ENCODE assay signal across 24 cellular contexts in genomic region chr18:63379639-63379962, GRCh38. TPM values are rescaled to one million over a fixed set of nuclear protein-coding genes. Genes with fewer than 3 reads are reported as not detected.
DNase-seq lines count a peak whose midpoint lies in the region; ATAC-seq and TF ChIP-seq lines count a peak whose summit lies in the region.
"Had no signal": no experiment of that assay in that cellular context is flagged by ENCODE, and none has a peak within 500 bp of the region (broad histone marks: within the 10 kb centered on the region; RNA-seq: fewer than 3 reads in every experiment).

No MANE protein-coding gene starts in this region.

- peaks cover 22% of the 10 kb centered on the region for H3K4me1 Mint-ChIP-seq in activated CD4-positive, alpha-beta T cell treated with anti-CD3 and anti-CD28 coated beads for 36 hours
- H3K4me1 Mint-ChIP-seq in activated naive CD8-positive, alpha-beta T cell treated with anti-CD3 and anti-CD28 coated beads for 36 hours, result peaks cover 14% of the 10 kb centered on the region
- H3K4me1 Mint-ChIP-seq: brain, H9 had no signal

- peaks cover 7% of the 10 kb centered on the region for H3K9me3 Mint-ChIP-seq in activated CD4-positive, alpha-beta T cell treated with anti-CD3 and anti-CD28 coated beads for 36 hours (ENCODE audit: low read depth)
- peaks cover 2% of the 10 kb centered on the region for H3K9me3 Mint-ChIP-seq in activated naive CD8-positive, alpha-beta T cell treated with anti-CD3 and anti-CD28 coated beads for 36 hours
- H3K9me3 Mint-ChIP-seq: T-helper 2 cell treated with Interferon-gamma antibody and Interleukin-4, amounts not matched to agents 5 μg/mL and 100 μg/mL, for 36 hours had no signal

- DNase-seq in activated CD4-positive, alpha-beta T cell treated with anti-CD3 and anti-CD28 coated beads for 36 hours, result no peak
- DNase-seq in activated CD4-positive, alpha-beta T cell treated with anti-CD3 and anti-CD28 coated beads for 48 hours, result no peak
- no peak for DNase-seq in activated naive CD8-positive, alpha-beta T cell treated with anti-CD3 and anti-CD28 coated beads for 36 hours
- DNase-seq in fibroblast of pulmonary artery (ENCODE audit: low read depth), result peak; percentile 13
- no peak for DNase-seq in SJCRH30
- DNase-seq in CD1c-positive myeloid dendritic cell (ENCODE audit: extremely low spot score), result no peak
- no peak for DNase-seq in NCI-H774 (lab: John Stamatoyannopoulos, UW)
- DNase-seq: activated effector memory CD4-positive, alpha-beta T cell treated with Interleukin-2 at 50 U/mL for 16 hours; GDM1; H9; natural killer cell; NCI-H1417 treated with DMSO at 0.1 percent for 48 hours; NCI-H526 treated with DMSO at 0.1 percent for 48 hours; psoas muscle; stimulated activated CD4-positive, alpha-beta T cell treated with anti-CD3 and anti-CD28 coated beads, Interleukin-4, amount 100 ng/mL, for 1 hour had no signal

- no peaks in the 10 kb centered on the region for H3K27me3 Mint-ChIP-seq in activated CD4-positive, alpha-beta T cell treated with anti-CD3 and anti-CD28 coated beads for 36 hours
- no peaks in the 10 kb centered on the region for H3K27me3 Mint-ChIP-seq in activated naive CD8-positive, alpha-beta T cell treated with anti-CD3 and anti-CD28 coated beads for 36 hours
- H3K27me3 Mint-ChIP-seq: brain; dendritic cell treated with granulocyte-macrophage colony-stimulating factor and Interleukin-4, amounts not matched to agents 40 ng/mL and 50 ng/mL, for 4 days had no signal

- no peak overlapping the region for H3K9ac ChIP-seq in KMS-11
- H3K9ac ChIP-seq: BLaER1 had no signal

- peaks cover 13% of the 10 kb centered on the region for H3K36me3 Mint-ChIP-seq in activated CD4-positive, alpha-beta T cell treated with anti-CD3 and anti-CD28 coated beads for 36 hours (ENCODE audit: low read depth)
- H3K36me3 Mint-ChIP-seq in activated naive CD8-positive, alpha-beta T cell treated with anti-CD3 and anti-CD28 coated beads for 36 hours, result peaks cover 12% of the 10 kb centered on the region

- POLR2A ChIA-PET in activated CD4-positive, alpha-beta T cell treated with anti-CD3 and anti-CD28 coated beads for 36 hours (lab: Charles Lee), result no interaction called here

- CTCF ChIA-PET in activated CD4-positive, alpha-beta T cell treated with anti-CD3 and anti-CD28 coated beads for 36 hours (lab: Charles Lee), result no interaction called here

- no peak for TF ChIP-seq CTCF in KMS-11 (conservative IDR thresholded peaks at IDR 0.05; ENCODE audit: low read depth, low read length)
- no peak for TF ChIP-seq CTCF in fibroblast of pulmonary artery (IDR thresholded peaks at IDR 0.05; ENCODE audit: low read length, missing control alignments)

- peak overlapping the region; percentile 46 for H3K4me3 Mint-ChIP-seq in activated CD4-positive, alpha-beta T cell treated with anti-CD3 and anti-CD28 coated beads for 36 hours
- H3K4me3 Mint-ChIP-seq in activated naive CD8-positive, alpha-beta T cell treated with anti-CD3 and anti-CD28 coated beads for 36 hours, result no peak overlapping the region
- H3K4me3 Mint-ChIP-seq: brain; dendritic cell treated with granulocyte-macrophage colony-stimulating factor and Interleukin-4, amounts not matched to agents 40 ng/mL and 50 ng/mL, for 4 days; H9; natural killer cell had no signal

- peak overlapping the region; percentile 39; the same call in 1 of the 2 replicates for H3K4me2 ChIP-seq in KMS-11
- H3K4me2 ChIP-seq: BLaER1, smooth muscle cell had no signal

- no peak for ATAC-seq in activated CD4-positive, alpha-beta T cell treated with anti-CD3 and anti-CD28 coated beads for 36 hours
- ATAC-seq: gastroesophageal sphincter, natural killer cell, psoas muscle had no signal

- no peaks in the 10 kb centered on the region for H4K20me1 ChIP-seq in KMS-11 (ENCODE audit: insufficient read depth)
- H4K20me1 ChIP-seq: BLaER1 had no signal

- peak overlapping the region; percentile 51 for H3K27ac Mint-ChIP-seq in activated CD4-positive, alpha-beta T cell treated with anti-CD3 and anti-CD28 coated beads for 36 hours
- H3K27ac Mint-ChIP-seq in activated naive CD8-positive, alpha-beta T cell treated with anti-CD3 and anti-CD28 coated beads for 36 hours, result peak overlapping the region; percentile 57
- H3K27ac Mint-ChIP-seq: brain; dendritic cell treated with granulocyte-macrophage colony-stimulating factor and Interleukin-4, amounts not matched to agents 40 ng/mL and 50 ng/mL, for 4 days; natural killer cell had no signal

- no peaks in the 10 kb centered on the region for H3K79me2 ChIP-seq in KMS-11 (ENCODE audit: insufficient read depth, low read depth)

- H3K27me3 ChIP-seq in KMS-11 (ENCODE audit: insufficient read depth, low read depth) (no peaks in the 10 kb centered on the region), SJCRH30 (no peaks in the 10 kb centered on the region)
- H3K27me3 ChIP-seq: BLaER1, gastroesophageal sphincter, SJSA1 had no signal

- H3K4me1 ChIP-seq in KMS-11 (ENCODE audit: low read depth, poor library complexity, severe bottlenecking), result peaks cover 11% of the 10 kb centered on the region
- H3K4me1 ChIP-seq in SJCRH30, result no peaks in the 10 kb centered on the region
- H3K4me1 ChIP-seq: BLaER1, gastroesophageal sphincter, psoas muscle had no signal

- no peaks in the 10 kb centered on the region for H3K36me3 ChIP-seq in KMS-11 (ENCODE audit: insufficient read depth)
- H3K36me3 ChIP-seq in SJCRH30, result no peaks in the 10 kb centered on the region
- H3K36me3 ChIP-seq: gastroesophageal sphincter, SJSA1 had no signal

- H3K4me3 ChIP-seq in KMS-11 (IDR thresholded peaks at IDR 0.05; ENCODE audit: insufficient read depth, low read depth, low read length) (no peak overlapping the region), fibroblast of pulmonary artery (replicated peaks; ENCODE audit: low read depth, low read length) (no peak overlapping the region), SJCRH30 (no peak overlapping the region)
- H3K4me3 ChIP-seq: BLaER1, gastroesophageal sphincter, psoas muscle, SJSA1, smooth muscle cell had no signal

- no peak overlapping the region for H2AFZ ChIP-seq in KMS-11 (ENCODE audit: low read depth)

- no peaks in the 10 kb centered on the region for H3K9me3 ChIP-seq in SJCRH30 (replicated peaks)
- H3K9me3 ChIP-seq: SJSA1 had no signal

- intact Hi-C loops in activated CD4-positive, alpha-beta T cell treated with anti-CD3 and anti-CD28 coated beads for 36 hours (cut with DNase I, micrococcal nuclease), result loop anchor here in 1 of 2 experiments (1.0 kb wide), 2 partner anchors 12 to 43 kb away; partner anchors contain the start of genes KDSR and VPS4B

- no peak overlapping the region for H3K27ac ChIP-seq in KMS-11
- H3K27ac ChIP-seq in SJCRH30, result no peak overlapping the region
- H3K27ac ChIP-seq: 22Rv1, BLaER1, gastroesophageal sphincter, psoas muscle, SJSA1 had no signal

RNA-seq across cellular contexts. Expression of gene KDSR, which starts 12.6 kb away (rescaled TPM):
- total RNA-seq in activated CD4-positive, alpha-beta T cell treated with anti-CD3 and anti-CD28 coated beads for 36 hours, result 10 to 100 TPM; 72.6 to 78.6 TPM
- 10 to 100 TPM; 50.5 to 55.8 TPM for total RNA-seq in activated naive CD8-positive, alpha-beta T cell treated with anti-CD3 and anti-CD28 coated beads for 36 hours
- 13.8 and 15.3 TPM in 2 replicates for total RNA-seq in SJCRH30 (2014; rRNA removed; shearing (Covaris generic))

RNA-seq across cellular contexts. Expression of gene VPS4B, which starts 42.7 kb away (rescaled TPM):
- 10 to 100 TPM; 40.7 to 48.4 TPM for total RNA-seq in activated CD4-positive, alpha-beta T cell treated with anti-CD3 and anti-CD28 coated beads for 36 hours
- total RNA-seq in activated naive CD8-positive, alpha-beta T cell treated with anti-CD3 and anti-CD28 coated beads for 36 hours, result 10 to 100 TPM; 43.3 to 47.3 TPM
- 21.2 and 21.9 TPM in 2 replicates for total RNA-seq in SJCRH30 (2014; rRNA removed; shearing (Covaris generic))
